In genomic region chr14:77268989-77269595, GRCh38 we compare ENCODE assay signal across 19 cellular contexts. TPM values are rescaled to one million over a fixed set of nuclear protein-coding genes. Genes with fewer than 3 reads are reported as not detected.
DNase-seq lines count a peak whose midpoint lies in the region; ATAC-seq, FAIRE-seq and TF ChIP-seq lines count a peak whose summit lies in the region.
"Had no signal": no experiment of that assay in that cellular context is flagged by ENCODE, and none has a peak within 500 bp of the region (broad histone marks: within the 10 kb centered on the region; RNA-seq: fewer than 3 reads in every experiment).

No MANE protein-coding gene starts in this region.

- POLR2A ChIA-PET in GM12878 (lab: Charles Lee), result no interaction called here

- no peak overlapping the region for H3K27ac ChIP-seq in GM23338 (ENCODE audit: low read depth)
- H3K27ac ChIP-seq in GM12878 (ENCODE audit: control insufficient read depth, insufficient read depth), result no peak overlapping the region
- H3K27ac ChIP-seq: cardiac muscle cell, GM23248, hepatocyte, left ventricle myocardium inferior, right lobe of liver, VCaP had no signal

- RAD21 ChIA-PET in GM12878 (lab: Charles Lee; ENCODE audit: unreplicated experiment), result no interaction called here

- no peaks in the 10 kb centered on the region; the same call in 1 of the 2 replicates for H4K20me1 ChIP-seq in GM23338 (replicated peaks; ENCODE audit: insufficient read depth)
- H4K20me1 ChIP-seq in GM12878 (ENCODE audit: control insufficient read depth, insufficient read depth), result no peaks in the 10 kb centered on the region

- H3K4me2 ChIP-seq in GM23338 (no peak overlapping the region; the same call in 1 of the 2 replicates), GM12878 (ENCODE audit: control insufficient read depth, insufficient read depth) (no peak overlapping the region)
- H3K4me2 ChIP-seq: hepatocyte had no signal

- peak overlapping the region; percentile 15; the same call in 1 of the 3 replicates for H3K4me3 Mint-ChIP-seq in GM23338
- H3K4me3 Mint-ChIP-seq: activated naive CD4-positive, alpha-beta T cell treated with anti-CD3 and anti-CD28 coated beads, Interleukin-2, amount 10 ng/mL, durations not matched to agents 7 days and 5 days; natural killer cell; stimulated activated naive CD8-positive, alpha-beta T cell treated with anti-CD3 and anti-CD28 coated beads, Interleukin-15, Interleukin-2, amounts not matched to agents 100 ng/mL and 50 ng/mL, for 24 hours had no signal

- peaks cover 6% of the 10 kb centered on the region for H3K4me1 Mint-ChIP-seq in GM23338
- H3K4me1 Mint-ChIP-seq: CD14-positive monocyte, natural killer cell had no signal

- peaks cover 53% of the 10 kb centered on the region for H3K27me3 ChIP-seq in GM23338 (ENCODE audit: insufficient read depth)
- peaks cover 0 to 6% of the 10 kb centered on the region in 2 experiments; a peak in 3 of 4 replicates for H3K27me3 ChIP-seq in GM12878 (replicated peaks in 1 of 2; ENCODE audit: control insufficient read depth in 2 of 2, insufficient read depth in 2 of 2, low read length in 1 of 2)

- H3K27me3 Mint-ChIP-seq in GM23338 (ENCODE audit: insufficient read depth, low read depth, poor library complexity), result peaks cover 43% of the 10 kb centered on the region

- no peak overlapping the region for H3K9ac ChIP-seq in GM12878 (ENCODE audit: control insufficient read depth, insufficient read depth, low read length)
- H3K9ac ChIP-seq: GM23248 had no signal

- no peaks in the 10 kb centered on the region for H3K9me3 ChIP-seq in GM12878 (replicated peaks; ENCODE audit: control insufficient read depth, insufficient read depth, low read length)
- H3K9me3 ChIP-seq: MG63, right lobe of liver had no signal

- ATAC-seq in GM23338, result peak; percentile 9
- peak; percentile 38; the same call in 2 of the 3 replicates for ATAC-seq in GM12878

- CTCF ChIA-PET in GM12878 (lab: Yijun Ruan, JAX), result interaction anchor here (0.8 kb wide), 1 partner anchor 174 kb away, joined by 3 read pairs; no protein-coding TSS in a partner anchor

- BruUV-seq in GM12878 (replicated peaks; lab: Mats Ljungman, UMichigan), result no TSS peak

- TF ChIP-seq CTCF in GM23338 (conservative IDR thresholded peaks at IDR 0.05; ENCODE audit: low read depth in 2 of 2) (peak in 1 of 2 experiments; percentile 14; a peak in 1 of 4 replicates), GM12878 (IDR thresholded peaks at IDR 0.05 in 2 of 3, conservative IDR thresholded peaks at IDR 0.05 in 1 of 3; ENCODE audit: control insufficient read depth in 2 of 3, extremely low read depth in 1 of 3, insufficient read depth in 1 of 3, low read depth in 3 of 3, low read length in 3 of 3) (no peak)

- H3K4me1 ChIP-seq in GM23338 (ENCODE audit: insufficient read depth), result no peaks in the 10 kb centered on the region; the same call in 1 of the 2 replicates
- no peaks in the 10 kb centered on the region for H3K4me1 ChIP-seq in GM12878 (ENCODE audit: control insufficient read depth, insufficient read depth, low read length)
- H3K4me1 ChIP-seq: right lobe of liver had no signal

- TF ChIP-seq POLR2A in GM12878 (IDR thresholded peaks at IDR 0.05; ENCODE audit: low read depth, low read length), result no peak

- FAIRE-seq in GM12878 (lab: Jason Lieb, UNC), result no peak
- FAIRE-seq: GM18507 had no signal

- H3K36me3 Mint-ChIP-seq in GM23338 (ENCODE audit: low read depth), result no peaks in the 10 kb centered on the region
- H3K36me3 Mint-ChIP-seq: activated naive CD4-positive, alpha-beta T cell treated with anti-CD3 and anti-CD28 coated beads, Interleukin-2, amount 10 ng/mL, durations not matched to agents 7 days and 5 days; natural killer cell had no signal

- TF ChIP-seq EP300 in GM12878 (IDR thresholded peaks at IDR 0.05; ENCODE audit: borderline replicate concordance in 1 of 2, control insufficient read depth in 1 of 2, low read depth in 2 of 2, low read length in 2 of 2), result no peak

- H3K79me2 ChIP-seq in GM23338 (replicated peaks; ENCODE audit: insufficient read depth), result no peaks in the 10 kb centered on the region
- no peaks in the 10 kb centered on the region for H3K79me2 ChIP-seq in GM12878 (ENCODE audit: control insufficient read depth, insufficient read depth, low read length)
- H3K79me2 ChIP-seq: hepatocyte had no signal

- WGBS in GM12878 (ENCODE audit: insufficient coverage, insufficient replicate concordance, low lambda C conversion rate, missing lambda C conversion rate), result 31% methylated on average over 8 of the region's 8 CpGs

- H3K9me3 Mint-ChIP-seq in GM23338, result peaks cover 2% of the 10 kb centered on the region; the same call in 2 of the 3 replicates
- H3K9me3 Mint-ChIP-seq: activated naive CD4-positive, alpha-beta T cell treated with anti-CD3 and anti-CD28 coated beads, Interleukin-2, amount 10 ng/mL, durations not matched to agents 7 days and 5 days; natural killer cell; stimulated activated naive CD8-positive, alpha-beta T cell treated with anti-CD3 and anti-CD28 coated beads, Interleukin-15, Interleukin-2, amounts not matched to agents 100 ng/mL and 50 ng/mL, for 24 hours had no signal

- no peak for TF ChIP-seq RAD21 in GM12878 (IDR thresholded peaks at IDR 0.05; ENCODE audit: insufficient read depth, low read depth, low read length)

- H3K9me2 ChIP-seq in GM23338 (ENCODE audit: insufficient read depth), result no peaks in the 10 kb centered on the region

- DNase-seq in GM23338 (ENCODE audit: low spot score) (peak; percentile 47), NCI-H2171 (lab: John Stamatoyannopoulos, UW) (peak; percentile 34), GM12878 (ENCODE audit: low read depth, low spot score) (no peak), posterior vena cava (ENCODE audit: low spot score) (peak; percentile 71), amniotic stem cell (lab: John Stamatoyannopoulos, UW) (no peak), GDM1 (lab: John Stamatoyannopoulos, UW) (no peak), HuH-7 (ENCODE audit: low spot score) (no peak)
- DNase-seq: activated naive CD4-positive, alpha-beta T cell treated with anti-CD3 and anti-CD28 coated beads, Interleukin-2, amount 10 ng/mL, durations not matched to agents 7 days and 5 days; GM23248; left ventricle myocardium inferior; MG63; natural killer cell; right lobe of liver had no signal

- intact Hi-C loops in GM12878 (cut with micrococcal nuclease; ENCODE audit: unreplicated experiment) (no loop called here), posterior vena cava (cut with DNase I) (no loop called here)

- H3F3A ChIP-seq in GM23338 (replicated peaks; ENCODE audit: low read depth), result peaks cover 4% of the 10 kb centered on the region; the same call in 1 of the 2 replicates

- SMC1A ChIA-PET in GM12878 (lab: Charles Lee; ENCODE audit: uncharacterized antibody, unreplicated experiment), result no interaction called here

- in situ Hi-C loops in GM12878 (cut with MboI), result no loop called here

- no peaks in the 10 kb centered on the region for H3K36me3 ChIP-seq in GM23338 (ENCODE audit: insufficient read depth)
- H3K36me3 ChIP-seq in GM12878 (ENCODE audit: control insufficient read depth in 2 of 2, insufficient read depth in 2 of 2, low read length in 1 of 2), result no peaks in the 10 kb centered on the region
- H3K36me3 ChIP-seq: cardiac muscle cell, left ventricle myocardium inferior, MG63, right lobe of liver had no signal

- no peak overlapping the region for H3K27ac Mint-ChIP-seq in GM23338
- H3K27ac Mint-ChIP-seq: activated naive CD4-positive, alpha-beta T cell treated with anti-CD3 and anti-CD28 coated beads, Interleukin-2, amount 10 ng/mL, durations not matched to agents 7 days and 5 days; CD14-positive monocyte; natural killer cell; stimulated activated naive CD8-positive, alpha-beta T cell treated with anti-CD3 and anti-CD28 coated beads, Interleukin-15, Interleukin-2, amounts not matched to agents 100 ng/mL and 50 ng/mL, for 24 hours had no signal

- H2AFZ ChIP-seq in GM23338, result 0 out of 2 replicates have a peak overlapping the region, but pooled peaks have one; percentile 78
- H2AFZ ChIP-seq in GM12878 (ENCODE audit: control insufficient read depth, low read depth, low read length), result no peak overlapping the region
- H2AFZ ChIP-seq: GM23248, hepatocyte had no signal

- H3K4me3 ChIP-seq in GM23338 (no peak overlapping the region), GM12878 (no peak overlapping the region)
- H3K4me3 ChIP-seq: cardiac muscle cell, GM23248, hepatocyte, left ventricle myocardium inferior, MG63, right lobe of liver had no signal

RNA-seq across cellular contexts. Expression of gene NGB, which starts 1.9 kb away (rescaled TPM):
- total RNA-seq in GM23338 (2014; rRNA removed; shearing (Covaris generic)), result 0.27 and 1.0 TPM in 2 replicates
- 0.10 and 0.21 TPM in 2 replicates for polyA plus RNA-seq in GM23338 (2016; fragmentation: Nextera tagmentation; extraction: Ambion mirVana)
- not detected in 2 replicates for total RNA-seq in GM12878 (2013; cell fraction: nucleolus; rRNA removed)
- total RNA-seq in GM12878 (2014; rRNA removed), result not detected in 2 replicates
- not detected in 2 replicates for total RNA-seq in GM12878 (2014; rRNA removed; fragmentation: Illumina TruSeq; extraction: Trizol)
- total RNA-seq in GM12878 (2021), result not detected in 2 replicates
- polyA plus RNA-seq in GM12878 (2011; ENCODE audit: low read depth), result not detected
- 0.10 and 0.19 TPM in 2 replicates for polyA plus RNA-seq in GM12878 (2011; rRNA removed)
- 0.25 and 0.48 TPM in 2 replicates for polyA plus RNA-seq in GM12878 (2011; cell fraction: cytosol; rRNA removed)
- 0.15 and 0.45 TPM in 2 replicates for polyA plus RNA-seq in GM12878 (2011; cell fraction: nucleus; rRNA removed)
- not detected in 2 replicates for polyA plus RNA-seq in GM12878 (2012)
- polyA plus RNA-seq in GM12878 (2014; fragmentation: Illumina TruSeq; extraction: Trizol), result not detected in 2 replicates
- not detected for polyA plus RNA-seq in GM12878 (2014; fragmentation: Nextera tagmentation; extraction: Ambion mirVana)
- polyA plus RNA-seq in GM12878 (2014; rRNA removed), result 0.06 TPM in 1 of 2 replicates, not detected in the other
- not detected for polyA plus RNA-seq in GM12878 (2016; fragmentation: Nextera tagmentation; extraction: Ambion mirVana)
- not detected in 2 replicates for polyA minus RNA-seq in GM12878 (2011; rRNA and poly(A)+ RNA removed)
- not detected in 2 replicates for polyA minus RNA-seq in GM12878 (2011; cell fraction: cytosol; rRNA and poly(A)+ RNA removed)
- polyA minus RNA-seq in GM12878 (2011; cell fraction: nucleus; rRNA and poly(A)+ RNA removed), result not detected in 2 replicates
- not detected for total RNA-seq in posterior vena cava
- total RNA-seq: GM23248, hepatocyte, left ventricle myocardium inferior, natural killer cell, right lobe of liver had no signal
- polyA plus RNA-seq: cardiac muscle cell, CD14-positive monocyte, GM23248, hepatocyte had no signal

RNA-seq across cellular contexts. Expression of gene POMT2, which starts 51.6 kb away (rescaled TPM):
- 29.9 and 35.4 TPM in 2 replicates for total RNA-seq in GM23338 (2014; rRNA removed; shearing (Covaris generic))
- polyA plus RNA-seq in GM23338 (2016; fragmentation: Nextera tagmentation; extraction: Ambion mirVana) (20.5 and 24.3 TPM in 2 replicates), GM12878 (2011; rRNA removed) (8.8 and 11.2 TPM in 2 replicates), GM12878 (2014; fragmentation: Illumina TruSeq; extraction: Trizol) (5.3 and 10.6 TPM in 2 replicates), GM12878 (2014; fragmentation: Nextera tagmentation; extraction: Ambion mirVana) (under 1 TPM; 0.23 to 0.99 TPM), GM12878 (2014; rRNA removed) (7.0 and 9.7 TPM in 2 replicates), GM12878 (2016; fragmentation: Nextera tagmentation; extraction: Ambion mirVana) (1 to 10 TPM; 7.2 to 9.6 TPM)
- total RNA-seq in GM12878 (2013; cell fraction: nucleolus; rRNA removed), result 22.8 and 23.0 TPM in 2 replicates
- total RNA-seq in GM12878 (2014; rRNA removed) (3.3 and 6.0 TPM in 2 replicates), GM12878 (2014; rRNA removed; fragmentation: Illumina TruSeq; extraction: Trizol) (4.9 and 5.3 TPM in 2 replicates), GM12878 (2021) (13.9 TPM in 2 replicates), posterior vena cava (10 to 100 TPM; 20.5 TPM)
- 3.8 TPM for polyA plus RNA-seq in GM12878 (2011; ENCODE audit: low read depth)
- polyA plus RNA-seq in GM12878 (2011; cell fraction: cytosol; rRNA removed), result 7.8 and 9.5 TPM in 2 replicates
- polyA plus RNA-seq in GM12878 (2011; cell fraction: nucleus; rRNA removed), result 58.0 and 80.4 TPM in 2 replicates
- polyA plus RNA-seq in GM12878 (2012), result 3.5 and 5.2 TPM in 2 replicates
- polyA minus RNA-seq in GM12878 (2011; rRNA and poly(A)+ RNA removed), result 8.3 and 12.1 TPM in 2 replicates
- polyA minus RNA-seq in GM12878 (2011; cell fraction: cytosol; rRNA and poly(A)+ RNA removed), result 4.5 and 6.9 TPM in 2 replicates
- polyA minus RNA-seq in GM12878 (2011; cell fraction: nucleus; rRNA and poly(A)+ RNA removed), result 12.1 and 22.4 TPM in 2 replicates

RNA-seq across cellular contexts. Expression of gene GSTZ1, which starts 51.7 kb away (rescaled TPM):
- 26.3 and 31.0 TPM in 2 replicates for total RNA-seq in GM23338 (2014; rRNA removed; shearing (Covaris generic))
- 29.0 and 30.4 TPM in 2 replicates for polyA plus RNA-seq in GM23338 (2016; fragmentation: Nextera tagmentation; extraction: Ambion mirVana)
- total RNA-seq in GM12878 (2013; cell fraction: nucleolus; rRNA removed), result 32.4 and 38.8 TPM in 2 replicates
- total RNA-seq in GM12878 (2014; rRNA removed), result 33.4 and 38.7 TPM in 2 replicates
- 33.3 and 33.7 TPM in 2 replicates for total RNA-seq in GM12878 (2014; rRNA removed; fragmentation: Illumina TruSeq; extraction: Trizol)
- 24.9 and 26.9 TPM in 2 replicates for total RNA-seq in GM12878 (2021)
- 22.9 TPM for polyA plus RNA-seq in GM12878 (2011; ENCODE audit: low read depth)
- polyA plus RNA-seq in GM12878 (2011; rRNA removed), result 8.6 and 21.4 TPM in 2 replicates
- 35.3 and 40.0 TPM in 2 replicates for polyA plus RNA-seq in GM12878 (2011; cell fraction: cytosol; rRNA removed)
- polyA plus RNA-seq in GM12878 (2011; cell fraction: nucleus; rRNA removed), result 39.0 and 40.2 TPM in 2 replicates
- polyA plus RNA-seq in GM12878 (2012), result 29.7 and 34.8 TPM in 2 replicates
- 25.5 and 34.7 TPM in 2 replicates for polyA plus RNA-seq in GM12878 (2014; fragmentation: Illumina TruSeq; extraction: Trizol)
- polyA plus RNA-seq in GM12878 (2014; fragmentation: Nextera tagmentation; extraction: Ambion mirVana), result 10 to 100 TPM; 17.9 to 25.4 TPM
- 28.3 and 30.5 TPM in 2 replicates for polyA plus RNA-seq in GM12878 (2014; rRNA removed)
- 10 to 100 TPM; 27.4 to 33.5 TPM for polyA plus RNA-seq in GM12878 (2016; fragmentation: Nextera tagmentation; extraction: Ambion mirVana)
- polyA minus RNA-seq in GM12878 (2011; rRNA and poly(A)+ RNA removed), result 14.8 and 17.5 TPM in 2 replicates
- 4.9 and 9.1 TPM in 2 replicates for polyA minus RNA-seq in GM12878 (2011; cell fraction: cytosol; rRNA and poly(A)+ RNA removed)
- polyA minus RNA-seq in GM12878 (2011; cell fraction: nucleus; rRNA and poly(A)+ RNA removed), result 22.0 and 37.5 TPM in 2 replicates
- total RNA-seq in posterior vena cava, result 1 to 10 TPM; 4.7 to 9.3 TPM

Comparison
In these comparisons a context has a peak if more than half of its experiments do, and no peak if none do; other contexts are left out.
1. DNase-seq: peak in GM23338 (single experiment), NCI-H2171 (single experiment) and posterior vena cava (single experiment); none in GM12878 (single experiment), amniotic stem cell (single experiment), GDM1 (single experiment) and HuH-7 (single experiment).